In genomic region chr17:41494524-41494923, GRCh38 we compare ENCODE assay signal across 20 cellular contexts. TPM values are rescaled to one million over a fixed set of nuclear protein-coding genes. Genes with fewer than 3 reads are reported as not detected.
DNase-seq lines count a peak whose midpoint lies in the region; ATAC-seq, FAIRE-seq and TF ChIP-seq lines count a peak whose summit lies in the region.
"Had no signal": no experiment of that assay in that cellular context is flagged by ENCODE, and none has a peak within 500 bp of the region (broad histone marks: within the 10 kb centered on the region; RNA-seq: fewer than 3 reads in every experiment).

No MANE protein-coding gene starts in this region.

- H3K27ac ChIP-seq in HEK293 (ENCODE audit: extremely low read depth, low read depth, low read length) (no peak overlapping the region), endodermal cell (ENCODE audit: low read depth, low read length) (no peak overlapping the region)
- H3K27ac ChIP-seq: testis, VCaP had no signal

- DNase-seq in T-helper 17 cell (no peak), hepatic stellate cell (ENCODE audit: low spot score) (peak; percentile 57), urothelium cell line (ENCODE audit: low spot score) (peak; percentile 49), endodermal cell (no peak), NCI-H146 treated with DMSO at 0.1 percent for 48 hours (lab: John Stamatoyannopoulos, UW; ENCODE audit: unreplicated experiment) (no peak)
- DNase-seq in activated CD4-positive, alpha-beta memory T cell treated with anti-CD3 and anti-CD28 coated beads, Interleukin-2, amount 10 ng/mL, durations not matched to agents 7 days and 5 days, result no peak
- DNase-seq: activated effector memory CD4-positive, alpha-beta T cell treated with Interleukin-2 at 50 U/mL for 16 hours; CD4-positive, alpha-beta T cell; NCI-H1092; NCI-H2227 treated with DMSO at 0.1 percent for 48 hours; testis had no signal

- H3K27me3 Mint-ChIP-seq in T-helper 17 cell (peaks cover 3% of the 10 kb centered on the region), endodermal cell (ENCODE audit: insufficient read depth) (peaks cover 16% of the 10 kb centered on the region)
- peaks cover 2% of the 10 kb centered on the region for H3K27me3 Mint-ChIP-seq in activated CD4-positive, alpha-beta memory T cell treated with anti-CD3 and anti-CD28 coated beads, Interleukin-2, amount 10 ng/mL, durations not matched to agents 7 days and 5 days
- H3K27me3 Mint-ChIP-seq: CD4-positive, alpha-beta T cell had no signal

- no peaks in the 10 kb centered on the region for H3K36me3 ChIP-seq in HEK293 (ENCODE audit: control insufficient read depth in 2 of 2, insufficient read depth in 1 of 2, low read length in 2 of 2)
- no peaks in the 10 kb centered on the region for H3K36me3 ChIP-seq in endodermal cell (ENCODE audit: control insufficient read depth, insufficient read depth, low read length)

- H3K27ac Mint-ChIP-seq in T-helper 17 cell (peak overlapping the region; percentile 53), endodermal cell (no peak overlapping the region)
- no peak overlapping the region for H3K27ac Mint-ChIP-seq in activated CD4-positive, alpha-beta memory T cell treated with anti-CD3 and anti-CD28 coated beads, Interleukin-2, amount 10 ng/mL, durations not matched to agents 7 days and 5 days
- H3K27ac Mint-ChIP-seq: CD4-positive, alpha-beta T cell had no signal

- WGBS in endodermal cell (ENCODE audit: insufficient coverage in 1 of 2, insufficient read length in 1 of 2), 2 experiments, result 83 to 89% methylated on average over 2 of the region's 2 CpGs

- no peak overlapping the region for H3K4me3 ChIP-seq in HEK293 (ENCODE audit: low read depth, low read length)
- H3K4me3 ChIP-seq in endodermal cell (ENCODE audit: low read length), result no peak overlapping the region
- H3K4me3 ChIP-seq: testis had no signal

- no peak overlapping the region for H3K9ac ChIP-seq in endodermal cell (ENCODE audit: extremely low read depth, low read length, poor library complexity, severe bottlenecking)

- TF ChIP-seq CTCF in HEK293 (tag by site-specific recombination; IDR thresholded peaks at IDR 0.05), result no peak
- TF ChIP-seq CTCF in endodermal cell (conservative IDR thresholded peaks at IDR 0.05), result no peak

- POLR2A ChIA-PET in HEK293 (lab: Yijun Ruan, JAX), result interaction anchor here (0.5 kb wide), 1 partner anchor 671 kb away, joined by 3 read pairs; no protein-coding TSS in a partner anchor
- POLR2A ChIA-PET in activated CD4-positive, alpha-beta memory T cell treated with anti-CD3 and anti-CD28 coated beads, Interleukin-2, amount 10 ng/mL, durations not matched to agents 7 days and 5 days (lab: Charles Lee), result no interaction called here

- peaks cover 36% of the 10 kb centered on the region for H3K4me1 Mint-ChIP-seq in T-helper 17 cell
- peaks cover 4% of the 10 kb centered on the region for H3K4me1 Mint-ChIP-seq in endodermal cell
- H3K4me1 Mint-ChIP-seq in activated CD4-positive, alpha-beta memory T cell treated with anti-CD3 and anti-CD28 coated beads, Interleukin-2, amount 10 ng/mL, durations not matched to agents 7 days and 5 days, result peaks cover 17% of the 10 kb centered on the region

- H3K27me3 ChIP-seq in endodermal cell (ENCODE audit: control insufficient read depth, insufficient read depth, low read length, poor library complexity, severe bottlenecking), result no peaks in the 10 kb centered on the region
- H3K27me3 ChIP-seq: testis had no signal

- peak; percentile 82 for FAIRE-seq in urothelium cell line (lab: Jason Lieb, UNC)
- FAIRE-seq: frontal cortex, G401.6 had no signal

- H3K9me3 ChIP-seq in HEK293 (ENCODE audit: control insufficient read depth, insufficient read depth, low read depth, low read length), result no peaks in the 10 kb centered on the region
- H3K9me3 ChIP-seq in T-helper 17 cell (ENCODE audit: control insufficient read depth, low read length, poor library complexity, severe bottlenecking), result no peaks in the 10 kb centered on the region
- no peaks in the 10 kb centered on the region for H3K9me3 ChIP-seq in endodermal cell (ENCODE audit: control insufficient read depth, low read length)
- H3K9me3 ChIP-seq: testis had no signal

- no peaks in the 10 kb centered on the region for H3K9me3 Mint-ChIP-seq in endodermal cell
- H3K9me3 Mint-ChIP-seq in activated CD4-positive, alpha-beta memory T cell treated with anti-CD3 and anti-CD28 coated beads, Interleukin-2, amount 10 ng/mL, durations not matched to agents 7 days and 5 days, result no peaks in the 10 kb centered on the region
- H3K9me3 Mint-ChIP-seq: CD4-positive, alpha-beta T cell had no signal

- H3K4me1 ChIP-seq in HEK293 (ENCODE audit: control insufficient read depth, insufficient read depth, low read length) (peaks cover 6% of the 10 kb centered on the region), endodermal cell (ENCODE audit: control insufficient read depth, insufficient read depth, low read length) (no peaks in the 10 kb centered on the region)

- H3K4me3 Mint-ChIP-seq in T-helper 17 cell (no peak overlapping the region), endodermal cell (no peak overlapping the region)
- H3K4me3 Mint-ChIP-seq in activated CD4-positive, alpha-beta memory T cell treated with anti-CD3 and anti-CD28 coated beads, Interleukin-2, amount 10 ng/mL, durations not matched to agents 7 days and 5 days, result no peak overlapping the region
- H3K4me3 Mint-ChIP-seq: CD4-positive, alpha-beta T cell had no signal

- CTCF ChIA-PET in HEK293 (lab: Yijun Ruan, JAX), result interaction anchor here (0.6 to 7.3 kb wide), 16 partner anchors 8 to 1769 kb away, joined by 3 to 63 read pairs (median 5); partner anchors contain the start of genes KRT13 and KRT17
- CTCF ChIA-PET in activated CD4-positive, alpha-beta memory T cell treated with anti-CD3 and anti-CD28 coated beads, Interleukin-2, amount 10 ng/mL, durations not matched to agents 7 days and 5 days (lab: Charles Lee), result interaction anchor here (0.5 to 2.3 kb wide), 3 partner anchors 54 to 1424 kb away, joined by 3 to 10 read pairs (median 5); no protein-coding TSS in a partner anchor

- ATAC-seq in T-helper 17 cell, result no peak
- ATAC-seq: SK-N-SH treated with all-trans-retinoic acid at 6 μM for 48 hours had no signal

- H3K36me3 Mint-ChIP-seq in T-helper 17 cell (ENCODE audit: low read depth), result peaks cover 5% of the 10 kb centered on the region
- no peaks in the 10 kb centered on the region for H3K36me3 Mint-ChIP-seq in endodermal cell (ENCODE audit: low read depth)
- H3K36me3 Mint-ChIP-seq in activated CD4-positive, alpha-beta memory T cell treated with anti-CD3 and anti-CD28 coated beads, Interleukin-2, amount 10 ng/mL, durations not matched to agents 7 days and 5 days (ENCODE audit: low read depth), result no peaks in the 10 kb centered on the region

TF ChIP-seq in HEK293, 187 proteins besides CTCF, POLR2A, EP300 and RAD21:
- TF ChIP-seq ZBTB20 (tag by site-specific recombination; IDR thresholded peaks at IDR 0.05) (peak; percentile 39; the same call in 1 of the 2 replicates), GLIS1 (tag by site-specific recombination; IDR thresholded peaks at IDR 0.05) (peak; percentile 93), GLIS2 (tag by site-specific recombination; IDR thresholded peaks at IDR 0.05) (peak; percentile 41; the same call in 1 of the 2 replicates), ZNF184 (tag by site-specific recombination; IDR thresholded peaks at IDR 0.05) (no peak)
TF ChIP-seq in HEK293: peak in this region for 3.

RNA-seq across cellular contexts. Expression of gene KRT36, which starts 4.8 kb away (rescaled TPM):
- not detected for total RNA-seq in T-helper 17 cell
- not detected for total RNA-seq in endodermal cell
- not detected for polyA plus RNA-seq in endodermal cell (2013, experiment 1 of 2)
- polyA plus RNA-seq in endodermal cell (2013, experiment 2 of 2), result not detected
- not detected for total RNA-seq in activated CD4-positive, alpha-beta memory T cell treated with anti-CD3 and anti-CD28 coated beads, Interleukin-2, amount 10 ng/mL, durations not matched to agents 7 days and 5 days
- total RNA-seq: activated CD8-positive, alpha-beta memory T cell treated with anti-CD3 and anti-CD28 coated beads for 36 hours; aorta; CD4-positive, alpha-beta T cell; dermis microvascular lymphatic vessel endothelial cell; frontal cortex; pulmonary artery endothelial cell had no signal

RNA-seq across cellular contexts. Expression of gene KRT13, which starts 10.9 kb away (rescaled TPM):
- not detected for total RNA-seq in T-helper 17 cell
- not detected for total RNA-seq in endodermal cell
- polyA plus RNA-seq in endodermal cell (2013, experiment 1 of 2), result not detected
- not detected for polyA plus RNA-seq in endodermal cell (2013, experiment 2 of 2)
- total RNA-seq in activated CD4-positive, alpha-beta memory T cell treated with anti-CD3 and anti-CD28 coated beads, Interleukin-2, amount 10 ng/mL, durations not matched to agents 7 days and 5 days, result not detected
- total RNA-seq: activated CD8-positive, alpha-beta memory T cell treated with anti-CD3 and anti-CD28 coated beads for 36 hours; aorta; CD4-positive, alpha-beta T cell; dermis microvascular lymphatic vessel endothelial cell; frontal cortex; pulmonary artery endothelial cell had no signal

RNA-seq across cellular contexts. Expression of gene KRT35, which starts 13.6 kb away (rescaled TPM):
- total RNA-seq in T-helper 17 cell (not detected), endodermal cell (not detected)
- not detected for polyA plus RNA-seq in endodermal cell (2013, experiment 1 of 2)
- polyA plus RNA-seq in endodermal cell (2013, experiment 2 of 2), result not detected
- not detected for total RNA-seq in activated CD4-positive, alpha-beta memory T cell treated with anti-CD3 and anti-CD28 coated beads, Interleukin-2, amount 10 ng/mL, durations not matched to agents 7 days and 5 days
- total RNA-seq: activated CD8-positive, alpha-beta memory T cell treated with anti-CD3 and anti-CD28 coated beads for 36 hours; aorta; CD4-positive, alpha-beta T cell; dermis microvascular lymphatic vessel endothelial cell; frontal cortex; pulmonary artery endothelial cell; testis had no signal
- polyA plus RNA-seq: aorta had no signal

RNA-seq across cellular contexts. Expression of gene KRT15, which starts 24.2 kb away (rescaled TPM):
- not detected for total RNA-seq in T-helper 17 cell
- total RNA-seq in endodermal cell, result 1 to 10 TPM in 1 of 2 donors, under 1 TPM in 1; 0.95 to 1.2 TPM
- polyA plus RNA-seq in endodermal cell (2013, experiment 1 of 2), result not detected
- polyA plus RNA-seq in endodermal cell (2013, experiment 2 of 2), result not detected
- total RNA-seq in activated CD4-positive, alpha-beta memory T cell treated with anti-CD3 and anti-CD28 coated beads, Interleukin-2, amount 10 ng/mL, durations not matched to agents 7 days and 5 days, result not detected
- total RNA-seq: activated CD8-positive, alpha-beta memory T cell treated with anti-CD3 and anti-CD28 coated beads for 36 hours; aorta; CD4-positive, alpha-beta T cell; frontal cortex had no signal

RNA-seq across cellular contexts. Expression of gene KRT32, which starts 27.3 kb away (rescaled TPM):
- total RNA-seq in T-helper 17 cell (not detected), endodermal cell (not detected)
- polyA plus RNA-seq in endodermal cell (2013, experiment 1 of 2), result not detected
- not detected for polyA plus RNA-seq in endodermal cell (2013, experiment 2 of 2)
- total RNA-seq in activated CD4-positive, alpha-beta memory T cell treated with anti-CD3 and anti-CD28 coated beads, Interleukin-2, amount 10 ng/mL, durations not matched to agents 7 days and 5 days, result not detected
- total RNA-seq: activated CD8-positive, alpha-beta memory T cell treated with anti-CD3 and anti-CD28 coated beads for 36 hours; aorta; CD4-positive, alpha-beta T cell; dermis microvascular lymphatic vessel endothelial cell; frontal cortex; pulmonary artery endothelial cell had no signal
- polyA plus RNA-seq: aorta had no signal

Comparison
In these comparisons a context has a peak if more than half of its experiments do, and no peak if none do; other contexts are left out.
1. DNase-seq: peak in hepatic stellate cell (single experiment) and urothelium cell line (single experiment); none in T-helper 17 cell (0 of 3), endodermal cell (single experiment), NCI-H146 treated with DMSO at 0.1 percent for 48 hours (single experiment) and activated CD4-positive, alpha-beta memory T cell treated with anti-CD3 and anti-CD28 coated beads, Interleukin-2, amount 10 ng/mL, durations not matched to agents 7 days and 5 days (single experiment).